Comparison of ENCODE assay signal across 12 cellular contexts in genomic region chr15:60476713-60477112, GRCh38. TPM values are rescaled to one million over a fixed set of nuclear protein-coding genes. Genes with fewer than 3 reads are reported as not detected.
A peak's percentile ranks its signal among the peaks of the same experiment; 100 is the strongest.
DNase-seq lines count a peak whose midpoint lies in the region; ATAC-seq and TF ChIP-seq lines count a peak whose summit lies in the region.
"Had no signal": no experiment of that assay in that cellular context is flagged by ENCODE, and none has a peak within 500 bp of the region (broad histone marks: within the 10 kb centered on the region; RNA-seq: fewer than 3 reads in every experiment).

No MANE protein-coding gene starts in this region.

- H2AFZ ChIP-seq in OCI-LY7 (ENCODE audit: low read length): no peak overlapping the region

- intact Hi-C loops in OCI-LY7 (cut with micrococcal nuclease; ENCODE audit: unreplicated experiment): no loop called here
- intact Hi-C loops in colonic mucosa (cut with DNase I): no loop called here

- CTCF ChIA-PET in activated naive CD4-positive, alpha-beta T cell treated with anti-CD3 and anti-CD28 coated beads, Interleukin-2, amount 10 ng/mL, durations not matched to agents 7 days and 5 days (lab: Charles Lee): no interaction called here
- CTCF ChIA-PET in OCI-LY7 (lab: Charles Lee; ENCODE audit: unreplicated experiment): no interaction called here

- H3K4me1 ChIP-seq in OCI-LY7 (ENCODE audit: insufficient read depth, low read length, poor library complexity, severe bottlenecking) (peaks cover 29% of the 10 kb centered on the region), endodermal cell (ENCODE audit: control insufficient read depth, insufficient read depth, low read length) (peaks cover 18% of the 10 kb centered on the region), skeletal muscle tissue (ENCODE audit: control insufficient read depth in 3 of 3, insufficient read depth in 3 of 3, low read length in 3 of 3) (peaks cover 18 to 30% (median 24%) of the 10 kb centered on the region in 3 donors), colonic mucosa (no peaks in the 10 kb centered on the region)

- no peak for ATAC-seq in GM19324 (IDR thresholded peaks at IDR 0.05; ENCODE audit: low FRiP score, unreplicated experiment)
- ATAC-seq: activated CD4-positive, alpha-beta T cell treated with anti-CD3 and anti-CD28 coated beads for 36 hours had no signal

- no peaks in the 10 kb centered on the region for H3K27me3 ChIP-seq in endodermal cell (ENCODE audit: control insufficient read depth, insufficient read depth, low read length, poor library complexity, severe bottlenecking)
- no peaks in the 10 kb centered on the region for H3K27me3 ChIP-seq in skeletal muscle tissue (ENCODE audit: control insufficient read depth in 3 of 3, insufficient read depth in 3 of 3, low read length in 3 of 3)
- H3K27me3 ChIP-seq in colonic mucosa: no peaks in the 10 kb centered on the region

- peak overlapping the region; percentile 91 for H3K4me2 ChIP-seq in OCI-LY7 (ENCODE audit: low read length)

- no peak overlapping the region for H3K9ac ChIP-seq in endodermal cell (ENCODE audit: extremely low read depth, low read length, poor library complexity, severe bottlenecking)
- H3K9ac ChIP-seq in skeletal muscle tissue (ENCODE audit: low read depth in 1 of 3, low read length in 3 of 3): peak overlapping the region in 2 of 3 donors; percentile 16 to 68
- H3K9ac ChIP-seq in colonic mucosa (ENCODE audit: low read depth in 2 of 2, low read length in 2 of 2): no peak overlapping the region

- POLR2A ChIA-PET in OCI-LY7 (lab: Charles Lee): interaction anchor here (0.5 to 1.7 kb wide), 4 partner anchors 22 to 51 kb away, joined by 3 to 5 read pairs (median 3); no protein-coding TSS in a partner anchor

- H3K9me3 ChIP-seq in OCI-LY7 (ENCODE audit: low read length): no peaks in the 10 kb centered on the region
- no peaks in the 10 kb centered on the region for H3K9me3 ChIP-seq in endodermal cell (ENCODE audit: control insufficient read depth, low read length)
- no peaks in the 10 kb centered on the region for H3K9me3 ChIP-seq in skeletal muscle tissue (ENCODE audit: control insufficient read depth in 3 of 3, low read length in 3 of 3)
- H3K9me3 ChIP-seq in colonic mucosa: no peaks in the 10 kb centered on the region

- TF ChIP-seq CTCF in OCI-LY7 (conservative IDR thresholded peaks at IDR 0.05; ENCODE audit: low read length): no peak
- TF ChIP-seq CTCF in endodermal cell (conservative IDR thresholded peaks at IDR 0.05): no peak
- no peak for TF ChIP-seq CTCF in colonic mucosa (IDR thresholded peaks at IDR 0.05)

- no peak for DNase-seq in activated naive CD4-positive, alpha-beta T cell treated with anti-CD3 and anti-CD28 coated beads, Interleukin-2, amount 10 ng/mL, durations not matched to agents 7 days and 5 days
- DNase-seq in OCI-LY7 (ENCODE audit: low spot score) (no peak), endodermal cell (no peak), colonic mucosa (no peak), 8988T (no peak)
- DNase-seq: activated CD4-positive, alpha-beta T cell treated with anti-CD3 and anti-CD28 coated beads for 36 hours; cerebellar nuclear complex; NCI-H1436 treated with DMSO at 0.1 percent for 48 hours had no signal

- H3K27ac Mint-ChIP-seq in activated naive CD4-positive, alpha-beta T cell treated with anti-CD3 and anti-CD28 coated beads, Interleukin-2, amount 50 U/mL, for 24 hours: no peak overlapping the region
- no peak overlapping the region for H3K27ac Mint-ChIP-seq in activated naive CD4-positive, alpha-beta T cell treated with anti-CD3 and anti-CD28 coated beads, Interleukin-2, amount 10 ng/mL, durations not matched to agents 7 days and 5 days
- H3K27ac Mint-ChIP-seq in endodermal cell: no peak overlapping the region
- H3K27ac Mint-ChIP-seq: activated CD4-positive, alpha-beta T cell treated with anti-CD3 and anti-CD28 coated beads for 36 hours had no signal

- no peaks in the 10 kb centered on the region for H3K9me3 Mint-ChIP-seq in activated naive CD4-positive, alpha-beta T cell treated with anti-CD3 and anti-CD28 coated beads, Interleukin-2, amount 50 U/mL, for 24 hours
- H3K9me3 Mint-ChIP-seq in activated naive CD4-positive, alpha-beta T cell treated with anti-CD3 and anti-CD28 coated beads, Interleukin-2, amount 10 ng/mL, durations not matched to agents 7 days and 5 days: no peaks in the 10 kb centered on the region
- H3K9me3 Mint-ChIP-seq in endodermal cell: no peaks in the 10 kb centered on the region

- 97% methylated on average over 3 of the region's 3 CpGs for WGBS in endodermal cell (ENCODE audit: insufficient coverage in 1 of 2, insufficient read length in 1 of 2), 2 experiments

- H3K79me2 ChIP-seq in OCI-LY7 (ENCODE audit: insufficient read depth, low read depth, low read length): peaks cover 53% of the 10 kb centered on the region

- H3K27ac ChIP-seq in OCI-LY7 (ENCODE audit: low read depth, low read length, poor library complexity, severe bottlenecking) (no peak overlapping the region), endodermal cell (ENCODE audit: low read depth, low read length) (no peak overlapping the region), skeletal muscle tissue (ENCODE audit: low read depth, low read length) (peak overlapping the region; percentile 93), colonic mucosa (no peak overlapping the region)
- H3K27ac ChIP-seq: C4-2B had no signal

- no TSS peak for BruUV-seq in OCI-LY7 (replicated peaks; lab: Mats Ljungman, UMichigan)

- H3K9me2 ChIP-seq in OCI-LY7 (ENCODE audit: insufficient read depth, low read length): no peaks in the 10 kb centered on the region

- H3K4me1 Mint-ChIP-seq in activated naive CD4-positive, alpha-beta T cell treated with anti-CD3 and anti-CD28 coated beads, Interleukin-2, amount 50 U/mL, for 24 hours: peaks cover 61% of the 10 kb centered on the region
- peaks cover 58% of the 10 kb centered on the region for H3K4me1 Mint-ChIP-seq in activated naive CD4-positive, alpha-beta T cell treated with anti-CD3 and anti-CD28 coated beads, Interleukin-2, amount 10 ng/mL, durations not matched to agents 7 days and 5 days
- peaks cover 16% of the 10 kb centered on the region for H3K4me1 Mint-ChIP-seq in endodermal cell

- H3K27me3 Mint-ChIP-seq in activated naive CD4-positive, alpha-beta T cell treated with anti-CD3 and anti-CD28 coated beads, Interleukin-2, amount 50 U/mL, for 24 hours: no peaks in the 10 kb centered on the region
- H3K27me3 Mint-ChIP-seq in activated naive CD4-positive, alpha-beta T cell treated with anti-CD3 and anti-CD28 coated beads, Interleukin-2, amount 10 ng/mL, durations not matched to agents 7 days and 5 days: no peaks in the 10 kb centered on the region
- no peaks in the 10 kb centered on the region for H3K27me3 Mint-ChIP-seq in endodermal cell (ENCODE audit: insufficient read depth)
- H3K27me3 Mint-ChIP-seq: activated CD4-positive, alpha-beta T cell treated with anti-CD3 and anti-CD28 coated beads for 36 hours had no signal

- H3K36me3 Mint-ChIP-seq in activated naive CD4-positive, alpha-beta T cell treated with anti-CD3 and anti-CD28 coated beads, Interleukin-2, amount 50 U/mL, for 24 hours: peaks cover 14% of the 10 kb centered on the region
- peaks cover 30% of the 10 kb centered on the region for H3K36me3 Mint-ChIP-seq in activated naive CD4-positive, alpha-beta T cell treated with anti-CD3 and anti-CD28 coated beads, Interleukin-2, amount 10 ng/mL, durations not matched to agents 7 days and 5 days
- peaks cover 23% of the 10 kb centered on the region for H3K36me3 Mint-ChIP-seq in endodermal cell (ENCODE audit: low read depth)

- peaks cover 53% of the 10 kb centered on the region for H3K36me3 ChIP-seq in OCI-LY7 (ENCODE audit: insufficient read depth, low read length)
- peaks cover 43% of the 10 kb centered on the region for H3K36me3 ChIP-seq in endodermal cell (ENCODE audit: control insufficient read depth, insufficient read depth, low read length)
- H3K36me3 ChIP-seq in skeletal muscle tissue (ENCODE audit: control insufficient read depth in 3 of 3, insufficient read depth in 3 of 3, low read length in 3 of 3): peaks cover 4 to 18% (median 9%) of the 10 kb centered on the region in 3 donors
- H3K36me3 ChIP-seq in colonic mucosa: no peaks in the 10 kb centered on the region

- H3K4me3 ChIP-seq in OCI-LY7 (ENCODE audit: low read depth, low read length, poor library complexity, severe bottlenecking) (peak overlapping the region; percentile 77), endodermal cell (ENCODE audit: low read length) (peak overlapping the region; percentile 90), skeletal muscle tissue (ENCODE audit: low read length in 3 of 3) (peak overlapping the region; percentile 32 to 76 (median 52)), colonic mucosa (no peak overlapping the region)

- H4K20me1 ChIP-seq in OCI-LY7 (ENCODE audit: insufficient read depth, low read length): peaks cover 12% of the 10 kb centered on the region; the same call in 1 of the 2 replicates

- peak overlapping the region; percentile 58 for H3K4me3 Mint-ChIP-seq in activated naive CD4-positive, alpha-beta T cell treated with anti-CD3 and anti-CD28 coated beads, Interleukin-2, amount 50 U/mL, for 24 hours
- H3K4me3 Mint-ChIP-seq in activated naive CD4-positive, alpha-beta T cell treated with anti-CD3 and anti-CD28 coated beads, Interleukin-2, amount 10 ng/mL, durations not matched to agents 7 days and 5 days: no peak overlapping the region
- H3K4me3 Mint-ChIP-seq in endodermal cell: no peak overlapping the region

RNA-seq across cellular contexts. Expression of gene ICE2, which starts 2.2 kb away (rescaled TPM):
- total RNA-seq in OCI-LY7 (2014; rRNA removed; shearing (Covaris generic)): 35.5 and 37.1 TPM in 2 replicates
- total RNA-seq in OCI-LY7 (2022): 78.1 and 80.1 TPM in 2 replicates
- total RNA-seq in endodermal cell: 10 to 100 TPM; 89.4 to 99.7 TPM
- 70.5 TPM for polyA plus RNA-seq in endodermal cell (2013, experiment 1 of 2)
- polyA plus RNA-seq in endodermal cell (2013, experiment 2 of 2): 74.9 TPM
- total RNA-seq in skeletal muscle tissue: 34.4 TPM
- 10 to 100 TPM; 37.3 to 37.7 TPM for total RNA-seq in colonic mucosa

Comparison
In these comparisons a context has a peak if more than half of its experiments do, and no peak if none do; other contexts are left out.
1. H3K9ac ChIP-seq: peak in skeletal muscle tissue (2 of 3); none in endodermal cell (single experiment) and colonic mucosa (0 of 2).